8 cellular contexts compared by ENCODE assay signal in the genomic region with DNA sequence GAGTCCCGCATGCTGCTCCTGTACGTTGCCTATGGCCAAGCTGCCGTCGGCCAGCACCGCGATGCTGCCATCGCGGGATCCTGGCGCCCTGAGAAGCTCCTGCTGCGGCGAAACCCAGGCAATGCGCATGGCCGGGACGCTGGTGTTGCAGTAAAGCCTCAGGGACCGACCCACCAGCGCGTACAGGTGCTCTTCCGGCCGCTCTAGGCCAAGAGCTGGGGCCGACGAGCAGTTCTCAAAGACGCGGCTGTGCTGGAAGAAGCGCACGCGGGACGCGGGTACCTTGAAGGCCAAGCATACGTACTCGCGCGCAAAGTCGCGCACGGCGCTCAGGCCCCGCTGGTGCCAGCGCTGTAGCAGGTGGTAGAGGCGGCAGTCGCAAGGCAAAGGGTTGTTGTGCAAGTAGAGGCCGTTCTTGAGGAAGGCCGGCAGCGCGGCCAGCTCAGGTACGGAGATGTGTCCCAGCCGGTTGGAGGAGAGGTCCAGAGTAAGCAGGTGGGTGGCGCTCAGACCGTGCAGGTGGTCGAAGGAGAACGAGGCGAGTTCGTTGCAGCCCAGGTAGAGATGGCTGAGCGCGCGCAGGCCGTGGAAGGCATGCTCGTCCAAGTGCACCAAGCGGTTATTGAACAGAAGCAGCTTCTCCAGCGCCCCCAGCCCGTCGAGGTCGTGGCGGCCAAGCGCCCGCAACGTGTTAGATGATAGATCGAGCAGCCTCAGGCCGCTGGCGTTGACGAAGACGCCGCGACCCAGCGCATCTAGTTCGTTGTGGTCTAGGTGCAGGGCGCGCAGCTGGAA. TPM values are rescaled to one million over a fixed set of nuclear protein-coding genes. Genes with fewer than 3 reads are reported as not detected.
DNase-seq lines count a peak whose midpoint lies in the region; ATAC-seq, FAIRE-seq and TF ChIP-seq lines count a peak whose summit lies in the region.

No MANE protein-coding gene starts in this region.

- no peak overlapping the region for H3K4me3 ChIP-seq in A549
- H3K4me3 ChIP-seq in HUES6 (ENCODE audit: low read depth, low read length) = peak overlapping the region; percentile 77

- H3K36me3 Mint-ChIP-seq in central memory CD8-positive, alpha-beta T cell (ENCODE audit: insufficient read depth) = peaks cover 23% of the 10 kb centered on the region
- no peaks in the 10 kb centered on the region for H3K36me3 Mint-ChIP-seq in mesothelial cell of epicardium

- no peak for ATAC-seq in A549
- ATAC-seq in central memory CD8-positive, alpha-beta T cell (replicated peaks; ENCODE audit: extremely low read depth, poor library complexity, severe bottlenecking) = no peak
- no peak for ATAC-seq in HG03469 (IDR thresholded peaks at IDR 0.05; ENCODE audit: unreplicated experiment)

- no peak for TF ChIP-seq EP300 in A549 (IDR thresholded peaks at IDR 0.05)

- CTCF ChIA-PET in A549 (lab: Yijun Ruan, JAX) = interaction anchor here (1.1 to 3.7 kb wide), 3 partner anchors 11 to 16 kb away, joined by 4 to 24 read pairs (median 4); no protein-coding TSS in a partner anchor

- peak overlapping the region; percentile 86 for H3K27ac Mint-ChIP-seq in central memory CD8-positive, alpha-beta T cell (ENCODE audit: low read depth)
- peak overlapping the region; percentile 44 for H3K27ac Mint-ChIP-seq in mesothelial cell of epicardium

- TF ChIP-seq CTCF in A549 (IDR thresholded peaks at IDR 0.05) (no peak), mesothelial cell of epicardium (IDR thresholded peaks at IDR 0.05; ENCODE audit: unreplicated experiment) (no peak)

- DNase-seq in A549 (ENCODE audit: low read depth in 1 of 2, low spot score in 1 of 2) (no peak), mesothelial cell of epicardium (ENCODE audit: low spot score in 2 of 2, unreplicated experiment in 2 of 2) (peak in 1 of 2 experiments; percentile 55), GOT3 (lab: John Stamatoyannopoulos, UW) (no peak), HuH-7 (ENCODE audit: low spot score) (no peak), COLO668 (lab: John Stamatoyannopoulos, UW; ENCODE audit: unreplicated experiment) (no peak)
- DNase-seq in central memory CD8-positive, alpha-beta T cell (ENCODE audit: low spot score in 2 of 2) = no peak

- H3K27ac ChIP-seq in A549 (no peak overlapping the region), HUES6 (ENCODE audit: low read depth, low read length) (no peak overlapping the region)

- 96% methylated on average over 67 of the region's 77 CpGs for WGBS in A549 (ENCODE audit: missing lambda C conversion rate)

- H3K9me3 ChIP-seq in A549 (no peaks in the 10 kb centered on the region), HUES6 (ENCODE audit: control insufficient read depth, insufficient read depth, low read depth, low read length) (no peaks in the 10 kb centered on the region)

- no peaks in the 10 kb centered on the region for H3K27me3 ChIP-seq in HUES6 (ENCODE audit: control insufficient read depth, insufficient read depth, low read length)

- FAIRE-seq in A549 (lab: Jason Lieb, UNC) = no peak

- peak overlapping the region; percentile 62 for H3K9ac ChIP-seq in HUES6 (ENCODE audit: low read length)

- peak overlapping the region; percentile 84 for H3K4me3 Mint-ChIP-seq in central memory CD8-positive, alpha-beta T cell
- H3K4me3 Mint-ChIP-seq in mesothelial cell of epicardium = peak overlapping the region; percentile 80

- no peak for TF ChIP-seq RAD21 in A549 (conservative IDR thresholded peaks at IDR 0.05 in 1 of 2, IDR thresholded peaks at IDR 0.05 in 1 of 2)

- peaks cover 34% of the 10 kb centered on the region for H3K4me1 Mint-ChIP-seq in central memory CD8-positive, alpha-beta T cell
- peaks cover 22% of the 10 kb centered on the region for H3K4me1 Mint-ChIP-seq in mesothelial cell of epicardium

- H3K4me1 ChIP-seq in A549 (peaks cover 8% of the 10 kb centered on the region; the same call in 2 of the 3 replicates), HUES6 (ENCODE audit: control insufficient read depth, insufficient read depth, low read length) (peaks cover 15% of the 10 kb centered on the region)

- POLR2A ChIA-PET in A549 (lab: Yijun Ruan, JAX) = no interaction called here

- no peaks in the 10 kb centered on the region for H3K9me3 Mint-ChIP-seq in central memory CD8-positive, alpha-beta T cell
- no peaks in the 10 kb centered on the region for H3K9me3 Mint-ChIP-seq in mesothelial cell of epicardium

- H3K4me2 ChIP-seq in A549 = peak overlapping the region; percentile 84; the same call in 2 of the 3 replicates

- TF ChIP-seq POLR2A in A549 (IDR thresholded peaks at IDR 0.05; ENCODE audit: low read length) = no peak

- peaks cover 36% of the 10 kb centered on the region for H3K36me3 ChIP-seq in HUES6 (ENCODE audit: control insufficient read depth, insufficient read depth, low read length)

- H3K27me3 Mint-ChIP-seq in central memory CD8-positive, alpha-beta T cell = no peaks in the 10 kb centered on the region
- peaks cover 2% of the 10 kb centered on the region for H3K27me3 Mint-ChIP-seq in mesothelial cell of epicardium (ENCODE audit: low read depth)

TF ChIP-seq in A549, 52 proteins besides CTCF, POLR2A, EP300 and RAD21:
- TF ChIP-seq MYC (IDR thresholded peaks at IDR 0.05; ENCODE audit: borderline replicate concordance, low read length) (no peak), MAFK (IDR thresholded peaks at IDR 0.05; ENCODE audit: partially characterized antibody) (no peak), ZC3H11A (IDR thresholded peaks at IDR 0.05) (no peak), CBX2 (IDR thresholded peaks at IDR 0.05; ENCODE audit: borderline replicate concordance, low read depth) (no peak), GATA3 (IDR thresholded peaks at IDR 0.05; ENCODE audit: borderline replicate concordance) (no peak), NPAS2 (CRISPR knock-in tag; IDR thresholded peaks at IDR 0.05; ENCODE audit: borderline replicate concordance) (no peak), FOXS1 (CRISPR knock-in tag; IDR thresholded peaks at IDR 0.05) (no peak), RFX5 (IDR thresholded peaks at IDR 0.05) (no peak), ZSCAN20 (CRISPR knock-in tag; IDR thresholded peaks at IDR 0.05) (no peak), CEBPB (IDR thresholded peaks at IDR 0.05) (no peak), HOXB5 (CRISPR knock-in tag; IDR thresholded peaks at IDR 0.05) (no peak), TFCP2L1 (CRISPR knock-in tag; IDR thresholded peaks at IDR 0.05) (no peak), RARB (CRISPR knock-in tag; IDR thresholded peaks at IDR 0.05) (no peak), CBX8 (IDR thresholded peaks at IDR 0.05) (no peak), NFE2L2 (conservative IDR thresholded peaks at IDR 0.05; ENCODE audit: low read length) (no peak), RCOR1 (IDR thresholded peaks at IDR 0.05; ENCODE audit: low read depth, low read length) (no peak), KDM1A (IDR thresholded peaks at IDR 0.05; ENCODE audit: low read depth) (no peak), MAZ (IDR thresholded peaks at IDR 0.05; ENCODE audit: borderline replicate concordance, low read depth, low read length) (no peak)
- TF ChIP-seq, protein P1, sequence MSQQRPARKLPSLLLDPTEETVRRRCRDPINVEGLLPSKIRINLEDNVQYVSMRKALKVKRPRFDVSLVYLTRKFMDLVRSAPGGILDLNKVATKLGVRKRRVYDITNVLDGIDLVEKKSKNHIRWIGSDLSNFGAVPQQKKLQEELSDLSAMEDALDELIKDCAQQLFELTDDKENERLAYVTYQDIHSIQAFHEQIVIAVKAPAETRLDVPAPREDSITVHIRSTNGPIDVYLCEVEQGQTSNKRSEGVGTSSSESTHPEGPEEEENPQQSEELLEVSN (IDR thresholded peaks at IDR 0.05; ENCODE audit: borderline replicate concordance, low read depth) = no peak

RNA-seq across cellular contexts. Expression of a gene that starts 0.9 kb away (rescaled TPM):
- polyA plus RNA-seq in A549 (2011; rRNA removed) (0.03 TPM in 1 of 2 replicates, not detected in the other), A549 (2017; fragmentation: RNase III; extraction: RNeasy Plus Mini Kit Qiagen cat#74134 plus additional on column Dnase treatment) (0.13 TPM in 1 of 3 replicates, not detected in the others)
- 0.26 and 0.88 TPM in 2 replicates for polyA plus RNA-seq in A549 (2012; cell fraction: cytosol; rRNA removed)
- 7.5 and 14.5 TPM in 2 replicates for polyA plus RNA-seq in A549 (2012; cell fraction: nucleus; rRNA removed)
- polyA minus RNA-seq in A549 (2011; rRNA and poly(A)+ RNA removed) = 0.34 TPM in 1 of 2 replicates, not detected in the other
- 0.78 to 0.95 TPM in 2 of 3 replicates, not detected in the other for total RNA-seq in mesothelial cell of epicardium

RNA-seq across cellular contexts. Expression of a gene that starts 5.1 kb away (rescaled TPM):
- polyA plus RNA-seq in A549 (2011; rRNA removed) (12.2 and 12.9 TPM in 2 replicates), A549 (2017; fragmentation: RNase III; extraction: RNeasy Plus Mini Kit Qiagen cat#74134 plus additional on column Dnase treatment) (22.1 to 26.9 TPM (median 24.1 TPM) in 3 replicates)
- polyA plus RNA-seq in A549 (2012; cell fraction: cytosol; rRNA removed) = 23.8 and 27.3 TPM in 2 replicates
- 44.8 and 45.3 TPM in 2 replicates for polyA plus RNA-seq in A549 (2012; cell fraction: nucleus; rRNA removed)
- 20.8 and 22.9 TPM in 2 replicates for polyA minus RNA-seq in A549 (2011; rRNA and poly(A)+ RNA removed)
- total RNA-seq in mesothelial cell of epicardium = 32.3 to 33.9 TPM (median 32.7 TPM) in 3 replicates

RNA-seq across cellular contexts. Expression of a gene that starts 29.3 kb away (rescaled TPM):
- 14.4 and 21.3 TPM in 2 replicates for polyA plus RNA-seq in A549 (2011; rRNA removed)
- polyA plus RNA-seq in A549 (2012; cell fraction: cytosol; rRNA removed) = 26.4 and 33.3 TPM in 2 replicates
- polyA plus RNA-seq in A549 (2012; cell fraction: nucleus; rRNA removed) = 108 and 136 TPM in 2 replicates
- 12.9 to 16.1 TPM (median 16.0 TPM) in 3 replicates for polyA plus RNA-seq in A549 (2017; fragmentation: RNase III; extraction: RNeasy Plus Mini Kit Qiagen cat#74134 plus additional on column Dnase treatment)
- 29.7 and 31.8 TPM in 2 replicates for polyA minus RNA-seq in A549 (2011; rRNA and poly(A)+ RNA removed)
- total RNA-seq in mesothelial cell of epicardium = 57.3 to 59.2 TPM (median 57.5 TPM) in 3 replicates

RNA-seq across cellular contexts. Expression of a gene that starts 29.3 kb away (rescaled TPM):
- 3.6 and 5.0 TPM in 2 replicates for polyA plus RNA-seq in A549 (2011; rRNA removed)
- polyA plus RNA-seq in A549 (2012; cell fraction: cytosol; rRNA removed) = 1.8 and 2.0 TPM in 2 replicates
- polyA plus RNA-seq in A549 (2012; cell fraction: nucleus; rRNA removed) = 38.0 and 40.8 TPM in 2 replicates
- polyA plus RNA-seq in A549 (2017; fragmentation: RNase III; extraction: RNeasy Plus Mini Kit Qiagen cat#74134 plus additional on column Dnase treatment) = 3.2 to 6.9 TPM (median 4.9 TPM) in 3 replicates
- polyA minus RNA-seq in A549 (2011; rRNA and poly(A)+ RNA removed) = 2.6 and 2.8 TPM in 2 replicates
- total RNA-seq in mesothelial cell of epicardium = 101 to 109 TPM (median 103 TPM) in 3 replicates

RNA-seq across cellular contexts. Expression of a gene that starts 44.5 kb away (rescaled TPM):
- polyA plus RNA-seq in A549 (2011; rRNA removed) (60.8 and 74.9 TPM in 2 replicates), A549 (2017; fragmentation: RNase III; extraction: RNeasy Plus Mini Kit Qiagen cat#74134 plus additional on column Dnase treatment) (57.9 to 66.9 TPM (median 64.9 TPM) in 3 replicates)
- polyA plus RNA-seq in A549 (2012; cell fraction: cytosol; rRNA removed) = 66.5 and 81.7 TPM in 2 replicates
- 122 and 140 TPM in 2 replicates for polyA plus RNA-seq in A549 (2012; cell fraction: nucleus; rRNA removed)
- 178 and 189 TPM in 2 replicates for polyA minus RNA-seq in A549 (2011; rRNA and poly(A)+ RNA removed)
- 111 to 118 TPM (median 115 TPM) in 3 replicates for total RNA-seq in mesothelial cell of epicardium
